1 cellular context compared by ENCODE assay signal in genomic region chr17:48795444-48796162, GRCh38.
TF ChIP-seq lines count a peak whose summit lies in the region.

No MANE protein-coding gene starts in this region.

TF ChIP-seq in HepG2, 621 proteins besides CTCF, POLR2A, EP300 and RAD21 (continued from another document and continues in another):
- TF ChIP-seq KMT2B (CRISPR knock-in tag; IDR thresholded peaks at IDR 0.05) (peak; percentile 68; the same call in 1 of the 2 replicates), MNT (IDR thresholded peaks at IDR 0.05) (peak; percentile 73; the same call in 1 of the 2 replicates), TFDP1 (CRISPR knock-in tag; IDR thresholded peaks at IDR 0.05; ENCODE audit: borderline replicate concordance) (peak; percentile 65; the same call in 1 of the 2 replicates), ZNF232 (CRISPR knock-in tag; IDR thresholded peaks at IDR 0.05; ENCODE audit: borderline replicate concordance) (no peak), TAF1 (CRISPR knock-in tag; IDR thresholded peaks at IDR 0.05) (peak; percentile 31; the same call in 1 of the 2 replicates), ZFYVE20 (CRISPR knock-in tag; IDR thresholded peaks at IDR 0.05; ENCODE audit: borderline replicate concordance, low read depth) (no peak), NR2F6 (IDR thresholded peaks at IDR 0.05) (peak; percentile 60), NR2F6 (CRISPR knock-in tag; IDR thresholded peaks at IDR 0.05) (peak; percentile 37; the same call in 1 of the 2 replicates), ZNF101 (CRISPR knock-in tag; IDR thresholded peaks at IDR 0.05; ENCODE audit: borderline replicate concordance, low read depth) (no peak), ZBTB1 (CRISPR knock-in tag; IDR thresholded peaks at IDR 0.05; ENCODE audit: borderline replicate concordance) (no peak), ZNF678 (CRISPR knock-in tag; IDR thresholded peaks at IDR 0.05) (peak; percentile 58; the same call in 1 of the 2 replicates), MAX (IDR thresholded peaks at IDR 0.05) (peak; percentile 95), STAT5B (CRISPR knock-in tag; IDR thresholded peaks at IDR 0.05) (no peak), HMGXB3 (CRISPR knock-in tag; IDR thresholded peaks at IDR 0.05; ENCODE audit: borderline replicate concordance) (peak; percentile 70; the same call in 1 of the 2 replicates), TERF1 (CRISPR knock-in tag; IDR thresholded peaks at IDR 0.05) (no peak), STAT6 (CRISPR knock-in tag; IDR thresholded peaks at IDR 0.05; ENCODE audit: borderline replicate concordance) (peak; percentile 70), CENPX (CRISPR knock-in tag; IDR thresholded peaks at IDR 0.05) (no peak), FOXA1 (IDR thresholded peaks at IDR 0.05) (no peak), FOXA1 (CRISPR knock-in tag; IDR thresholded peaks at IDR 0.05) (peak; percentile 60), ZNF264 (CRISPR knock-in tag; IDR thresholded peaks at IDR 0.05) (peak; percentile 61; the same call in 1 of the 2 replicates), ZNF276 (CRISPR knock-in tag; IDR thresholded peaks at IDR 0.05; ENCODE audit: low read depth) (no peak), FOXP4 (CRISPR knock-in tag; IDR thresholded peaks at IDR 0.05) (peak; percentile 95), ZFP91 (CRISPR knock-in tag; IDR thresholded peaks at IDR 0.05; ENCODE audit: borderline replicate concordance) (no peak; the same call in 1 of the 2 replicates), FOXA3 (CRISPR knock-in tag; IDR thresholded peaks at IDR 0.05) (peak; percentile 90), TAF15 (IDR thresholded peaks at IDR 0.05; ENCODE audit: low read depth, low read length, poor library complexity, severe bottlenecking) (no peak), THAP9 (CRISPR knock-in tag; IDR thresholded peaks at IDR 0.05; ENCODE audit: borderline replicate concordance) (no peak), ZNF280D (CRISPR knock-in tag; IDR thresholded peaks at IDR 0.05) (peak; percentile 82; the same call in 1 of the 2 replicates)
